In the genomic region with DNA sequence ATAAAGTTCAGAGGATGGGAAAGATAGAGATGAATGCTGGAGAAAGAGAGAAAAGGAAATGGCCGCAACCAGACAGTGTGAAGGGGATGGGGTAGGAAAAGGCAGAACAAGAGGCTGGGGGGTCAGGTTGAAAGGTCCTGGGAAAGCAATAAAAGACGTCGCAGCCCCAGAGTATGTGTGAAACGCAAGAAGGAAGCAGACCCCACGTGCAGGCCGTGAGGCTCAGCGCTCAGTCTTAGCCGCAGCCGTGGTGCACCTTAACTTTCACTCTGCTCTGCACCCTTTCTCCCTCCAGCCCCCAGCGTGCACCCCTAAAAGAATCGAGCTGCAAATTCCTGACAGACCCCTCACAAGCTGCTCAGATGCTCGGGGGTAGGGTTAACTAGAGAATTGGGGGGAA, we compare ENCODE assay signal across 40 cellular contexts. TPM values are rescaled to one million over a fixed set of nuclear protein-coding genes. Genes with fewer than 3 reads are reported as not detected.
"Had no signal": no experiment of that assay in that cellular context is flagged by ENCODE, and none has a peak within 500 bp of the region (broad histone marks: within the 10 kb centered on the region; RNA-seq: fewer than 3 reads in every experiment).

No MANE protein-coding gene starts in this region.

- H3K4me1 ChIP-seq: adrenal gland, ascending aorta, body of pancreas, breast epithelium had no signal

- H3K4me3 Mint-ChIP-seq: activated naive CD4-positive, alpha-beta T cell treated with anti-CD3 and anti-CD28 coated beads for 36 hours; activated naive CD4-positive, alpha-beta T cell treated with anti-CD3 and anti-CD28 coated beads, Interleukin-2, amount 10 ng/mL, durations not matched to agents 7 days and 5 days; activated naive CD4-positive, alpha-beta T cell treated with anti-CD3 and anti-CD28 coated beads, Interleukin-2, amount 50 U/mL, for 24 hours; activated naive CD8-positive, alpha-beta T cell; activated naive CD8-positive, alpha-beta T cell treated with anti-CD3 and anti-CD28 coated beads for 36 hours; activated naive CD8-positive, alpha-beta T cell treated with anti-CD3 and anti-CD28 coated beads, Interleukin-2, amount 10 ng/mL, durations not matched to agents 7 days and 5 days; activated naive CD8-positive, alpha-beta T cell treated with anti-CD3 and anti-CD28 coated beads, Interleukin-2, amount 50 U/mL, for 24 hours; activated T-cell treated with anti-CD3 and anti-CD28 coated beads, Interleukin-2, amount 50 U/mL, for 24 hours; activated T-cell treated with anti-CD3 and anti-CD28 coated beads, Interleukin-2, amount 50 U/mL, for 4 hours; activated T-cell treated with anti-CD3 and anti-CD28 coated beads, Interleukin-2, amount 50 U/mL, for 72 hours; activated T-helper 1 cell treated with anti-CD3 and anti-CD28 coated beads, Interleukin-12 subunit alpha, Interleukin-12 subunit beta, Interleukin-2, Interleukin-4 antibody, amounts not matched to agents 30 ng/mL and 10 ng/mL and 1 ng/mL, durations not matched to agents 14 hours and 24 hours and 36 hours; activated T-helper 17 cell treated with anti-CD3 and anti-CD28 coated beads, Interleukin-2, amount 50 U/mL, for 72 hours; brain; central memory CD8-positive, alpha-beta T cell had no signal

- H3K4me3 ChIP-seq: adrenal gland, ascending aorta, body of pancreas, breast epithelium, cardiac muscle cell had no signal

- DNase-seq: activated effector memory CD4-positive, alpha-beta T cell treated with anti-CD3 and anti-CD28 coated beads, Interleukin-2, amount 50 U/mL, for 16 hours; activated effector memory CD4-positive, alpha-beta T cell treated with Interleukin-2 at 50 U/mL for 16 hours; activated gamma-delta T cell; activated gamma-delta T cell treated with Interleukin-2 at 50 U/mL for 16 hours; activated naive CD4-positive, alpha-beta T cell; activated naive CD4-positive, alpha-beta T cell treated with anti-CD3 and anti-CD28 coated beads for 36 hours; activated naive CD4-positive, alpha-beta T cell treated with anti-CD3 and anti-CD28 coated beads, Interleukin-2, amount 10 ng/mL, durations not matched to agents 7 days and 5 days; activated naive CD4-positive, alpha-beta T cell treated with anti-CD3 and anti-CD28 coated beads, Interleukin-2, amount 50 U/mL, for 16 hours; activated naive CD4-positive, alpha-beta T cell treated with Interleukin-2 at 50 U/mL for 16 hours; activated naive CD8-positive, alpha-beta T cell treated with anti-CD3 and anti-CD28 coated beads for 36 hours; activated naive CD8-positive, alpha-beta T cell treated with anti-CD3 and anti-CD28 coated beads, Interleukin-2, amount 10 ng/mL, durations not matched to agents 7 days and 5 days; activated naive CD8-positive, alpha-beta T cell treated with anti-CD3 and anti-CD28 coated beads, Interleukin-2, amount 50 U/mL, for 24 hours; activated T-cell treated with anti-CD3 and anti-CD28 coated beads, Interleukin-2, amount 50 U/mL, for 1 hour; activated T-cell treated with anti-CD3 and anti-CD28 coated beads, Interleukin-2, amount 50 U/mL, for 24 hours; activated T-cell treated with anti-CD3 and anti-CD28 coated beads, Interleukin-2, amount 50 U/mL, for 4 hours; activated T-cell treated with anti-CD3 and anti-CD28 coated beads, Interleukin-2, amount 50 U/mL, for 48 hours; activated T-cell treated with anti-CD3 and anti-CD28 coated beads, Interleukin-2, amount 50 U/mL, for 72 hours; adrenal gland; amniotic stem cell; amygdala; anterior cingulate cortex; body of pancreas; brain microvascular endothelial cell; caudate nucleus; central memory CD4-positive, alpha-beta T cell; cerebellar nuclear complex had no signal

- H3K9me3 ChIP-seq: adrenal gland, ascending aorta, body of pancreas, breast epithelium had no signal

- H3K27ac ChIP-seq: adrenal gland, ascending aorta, body of pancreas, brain microvascular endothelial cell, breast epithelium, cardiac muscle cell had no signal

- ATAC-seq: activated naive CD4-positive, alpha-beta T cell treated with anti-CD3 and anti-CD28 coated beads, Interleukin-2, amount 50 U/mL, for 72 hours; activated naive CD8-positive, alpha-beta T cell treated with anti-CD3 and anti-CD28 coated beads, Interleukin-2, amount 50 U/mL, for 24 hours; activated T-cell treated with anti-CD3 and anti-CD28 coated beads, Interleukin-2, amount 50 U/mL, for 4 hours; activated T-cell treated with anti-CD3 and anti-CD28 coated beads, Interleukin-2, amount 50 U/mL, for 72 hours; activated T-helper 17 cell treated with anti-CD3 and anti-CD28 coated beads, Interleukin-2, amount 50 U/mL, for 72 hours; body of pancreas had no signal

- H3K27me3 ChIP-seq: adrenal gland, ascending aorta, body of pancreas, brain microvascular endothelial cell, breast epithelium, cardiac muscle cell had no signal

- H3K27ac Mint-ChIP-seq: activated naive CD4-positive, alpha-beta T cell treated with anti-CD3 and anti-CD28 coated beads for 36 hours; activated naive CD4-positive, alpha-beta T cell treated with anti-CD3 and anti-CD28 coated beads, Interleukin-2, amount 10 ng/mL, durations not matched to agents 7 days and 5 days; activated naive CD4-positive, alpha-beta T cell treated with anti-CD3 and anti-CD28 coated beads, Interleukin-2, amount 50 U/mL, for 24 hours; activated naive CD4-positive, alpha-beta T cell treated with anti-CD3 and anti-CD28 coated beads, Interleukin-2, amount 50 U/mL, for 72 hours; activated naive CD8-positive, alpha-beta T cell; activated naive CD8-positive, alpha-beta T cell treated with anti-CD3 and anti-CD28 coated beads for 36 hours; activated naive CD8-positive, alpha-beta T cell treated with anti-CD3 and anti-CD28 coated beads, Interleukin-2, amount 10 ng/mL, durations not matched to agents 7 days and 5 days; activated naive CD8-positive, alpha-beta T cell treated with anti-CD3 and anti-CD28 coated beads, Interleukin-2, amount 50 U/mL, for 24 hours; activated T-cell treated with anti-CD3 and anti-CD28 coated beads, Interleukin-2, amount 50 U/mL, for 24 hours; activated T-cell treated with anti-CD3 and anti-CD28 coated beads, Interleukin-2, amount 50 U/mL, for 72 hours; activated T-helper 1 cell treated with anti-CD3 and anti-CD28 coated beads, Interleukin-12 subunit alpha, Interleukin-12 subunit beta, Interleukin-2, Interleukin-4 antibody, amounts not matched to agents 30 ng/mL and 10 ng/mL and 1 ng/mL, durations not matched to agents 14 hours and 24 hours and 36 hours; activated T-helper 17 cell treated with anti-CD3 and anti-CD28 coated beads, Interleukin-2, amount 50 U/mL, for 72 hours; activated T-helper 2 cell treated with anti-CD3 and anti-CD28 coated beads, Interferon-gamma antibody, Interleukin-2, Interleukin-4, amounts not matched to agents 10 μg/mL and 5 μg/mL and 100 μg/mL, durations not matched to agents 14 hours and 24 hours and 36 hours; brain had no signal

- FAIRE-seq: astrocyte, bronchial epithelial cell had no signal

- H3K36me3 Mint-ChIP-seq: activated naive CD4-positive, alpha-beta T cell treated with anti-CD3 and anti-CD28 coated beads, Interleukin-2, amount 10 ng/mL, durations not matched to agents 7 days and 5 days; activated naive CD4-positive, alpha-beta T cell treated with anti-CD3 and anti-CD28 coated beads, Interleukin-2, amount 50 U/mL, for 24 hours; activated naive CD4-positive, alpha-beta T cell treated with anti-CD3 and anti-CD28 coated beads, Interleukin-2, amount 50 U/mL, for 72 hours; activated naive CD8-positive, alpha-beta T cell; activated naive CD8-positive, alpha-beta T cell treated with anti-CD3 and anti-CD28 coated beads for 36 hours; activated naive CD8-positive, alpha-beta T cell treated with anti-CD3 and anti-CD28 coated beads, Interleukin-2, amount 10 ng/mL, durations not matched to agents 7 days and 5 days; brain had no signal

- H3K36me3 ChIP-seq: adrenal gland, ascending aorta, brain microvascular endothelial cell, breast epithelium, cardiac muscle cell had no signal

- H3K9me3 Mint-ChIP-seq: activated naive CD4-positive, alpha-beta T cell treated with anti-CD3 and anti-CD28 coated beads for 36 hours; activated naive CD4-positive, alpha-beta T cell treated with anti-CD3 and anti-CD28 coated beads, Interleukin-2, amount 10 ng/mL, durations not matched to agents 7 days and 5 days; activated naive CD4-positive, alpha-beta T cell treated with anti-CD3 and anti-CD28 coated beads, Interleukin-2, amount 50 U/mL, for 24 hours; activated naive CD4-positive, alpha-beta T cell treated with anti-CD3 and anti-CD28 coated beads, Interleukin-2, amount 50 U/mL, for 72 hours; activated naive CD8-positive, alpha-beta T cell treated with anti-CD3 and anti-CD28 coated beads for 36 hours; activated naive CD8-positive, alpha-beta T cell treated with anti-CD3 and anti-CD28 coated beads, Interleukin-2, amount 10 ng/mL, durations not matched to agents 7 days and 5 days; activated naive CD8-positive, alpha-beta T cell treated with anti-CD3 and anti-CD28 coated beads, Interleukin-2, amount 50 U/mL, for 24 hours; activated T-cell treated with anti-CD3 and anti-CD28 coated beads, Interleukin-2, amount 50 U/mL, for 24 hours; activated T-cell treated with anti-CD3 and anti-CD28 coated beads, Interleukin-2, amount 50 U/mL, for 4 hours; activated T-cell treated with anti-CD3 and anti-CD28 coated beads, Interleukin-2, amount 50 U/mL, for 72 hours; activated T-helper 1 cell treated with anti-CD3 and anti-CD28 coated beads, Interleukin-12 subunit alpha, Interleukin-12 subunit beta, Interleukin-2, Interleukin-4 antibody, amounts not matched to agents 30 ng/mL and 10 ng/mL and 1 ng/mL, durations not matched to agents 14 hours and 24 hours and 36 hours; activated T-helper 17 cell treated with anti-CD3 and anti-CD28 coated beads, Interleukin-2, amount 50 U/mL, for 72 hours; activated T-helper 2 cell treated with anti-CD3 and anti-CD28 coated beads, Interferon-gamma antibody, Interleukin-2, Interleukin-4, amounts not matched to agents 10 μg/mL and 5 μg/mL and 100 μg/mL, durations not matched to agents 14 hours and 24 hours and 36 hours; central memory CD8-positive, alpha-beta T cell had no signal

- H3K27me3 Mint-ChIP-seq: activated naive CD4-positive, alpha-beta T cell treated with anti-CD3 and anti-CD28 coated beads, Interleukin-2, amount 50 U/mL, for 24 hours; activated naive CD8-positive, alpha-beta T cell; activated naive CD8-positive, alpha-beta T cell treated with anti-CD3 and anti-CD28 coated beads for 36 hours; activated naive CD8-positive, alpha-beta T cell treated with anti-CD3 and anti-CD28 coated beads, Interleukin-2, amount 10 ng/mL, durations not matched to agents 7 days and 5 days; activated T-cell treated with anti-CD3 and anti-CD28 coated beads, Interleukin-2, amount 50 U/mL, for 24 hours; activated T-helper 17 cell treated with anti-CD3 and anti-CD28 coated beads, Interleukin-2, amount 50 U/mL, for 72 hours had no signal

- H3K4me1 Mint-ChIP-seq: activated naive CD4-positive, alpha-beta T cell treated with anti-CD3 and anti-CD28 coated beads, Interleukin-2, amount 10 ng/mL, durations not matched to agents 7 days and 5 days; activated naive CD4-positive, alpha-beta T cell treated with anti-CD3 and anti-CD28 coated beads, Interleukin-2, amount 50 U/mL, for 24 hours; activated naive CD8-positive, alpha-beta T cell treated with anti-CD3 and anti-CD28 coated beads for 36 hours; activated naive CD8-positive, alpha-beta T cell treated with anti-CD3 and anti-CD28 coated beads, Interleukin-2, amount 50 U/mL, for 24 hours; activated T-helper 17 cell treated with anti-CD3 and anti-CD28 coated beads, Interleukin-2, amount 50 U/mL, for 72 hours; central memory CD8-positive, alpha-beta T cell had no signal

RNA-seq across cellular contexts. Expression of gene DNAH17, which starts 1.9 kb away (rescaled TPM):
- total RNA-seq: ascending aorta, body of pancreas, cardiac muscle cell had no signal
- polyA plus RNA-seq: aorta had no signal
